Comparison of ENCODE assay signal across 2 cellular contexts in genomic region chr7:129676017-129676897, GRCh38.
TF ChIP-seq lines count a peak whose summit lies in the region.

No MANE protein-coding gene starts in this region.

TF ChIP-seq in GM23338, 12 proteins besides CTCF, POLR2A, EP300 and RAD21 (continued from another document):
- TF ChIP-seq ZNF462 (CRISPR knock-in tag; IDR thresholded peaks at IDR 0.05) (no peak), POLR2AphosphoS5 (IDR thresholded peaks at IDR 0.05; ENCODE audit: low read depth) (no peak), ZNF114 (CRISPR knock-in tag; IDR thresholded peaks at IDR 0.05) (no peak), REST (IDR thresholded peaks at IDR 0.05; ENCODE audit: unreplicated experiment) (no peak), EZH2 (IDR thresholded peaks at IDR 0.05; ENCODE audit: low read depth, unreplicated experiment) (no peak), ZNF331 (CRISPR knock-in tag; IDR thresholded peaks at IDR 0.05; ENCODE audit: low read depth) (no peak), CREB1 (CRISPR knock-in tag; IDR thresholded peaks at IDR 0.05; ENCODE audit: low read depth) (no peak), JUNB (IDR thresholded peaks at IDR 0.05; ENCODE audit: unreplicated experiment) (no peak), ETS1 (IDR thresholded peaks at IDR 0.05) (no peak), NANOG (IDR thresholded peaks at IDR 0.05; ENCODE audit: borderline replicate concordance) (no peak)

TF ChIP-seq in K562, 482 proteins besides CTCF, POLR2A, EP300 and RAD21 (continued from another document and continues in another):
- TF ChIP-seq ZNF644 (tag; IDR thresholded peaks at IDR 0.05; ENCODE audit: low read depth): peak; percentile 61; the same call in 1 of the 2 replicates
- TF ChIP-seq C11orf30 (IDR thresholded peaks at IDR 0.05; ENCODE audit: low read depth): peak; percentile 64
- TF ChIP-seq MTA1 (IDR thresholded peaks at IDR 0.05; ENCODE audit: borderline replicate concordance): no peak
- TF ChIP-seq ZNF143 (CRISPR knock-in tag; IDR thresholded peaks at IDR 0.05): no peak
- 0 out of 2 replicates have a peak, but pooled peaks have one; percentile 10 for TF ChIP-seq GMEB1 (CRISPR knock-in tag; IDR thresholded peaks at IDR 0.05)
- TF ChIP-seq ZBTB12 (CRISPR knock-in tag; IDR thresholded peaks at IDR 0.05): no peak
- peak; percentile 71; the same call in 1 of the 2 replicates for TF ChIP-seq ZNF592 (IDR thresholded peaks at IDR 0.05)
- no peak for TF ChIP-seq HDGF (IDR thresholded peaks at IDR 0.05)
- TF ChIP-seq SPI1 (IDR thresholded peaks at IDR 0.05; ENCODE audit: borderline replicate concordance, low read depth, low read length): 0 out of 2 replicates have a peak, but pooled peaks have one; percentile 11
- TF ChIP-seq ZNF766 (CRISPR knock-in tag; conservative IDR thresholded peaks at IDR 0.05): 0 out of 2 replicates have a peak, but pooled peaks have one; percentile 17
- TF ChIP-seq ARID1B (IDR thresholded peaks at IDR 0.05): peak; percentile 47; the same call in 1 of the 2 replicates
- peak; percentile 56; the same call in 1 of the 2 replicates for TF ChIP-seq ZNF311 (CRISPR knock-in tag; IDR thresholded peaks at IDR 0.05)
- TF ChIP-seq PBX2 (CRISPR knock-in tag; IDR thresholded peaks at IDR 0.05; ENCODE audit: low read depth): no peak
- 0 out of 2 replicates have a peak, but pooled peaks have one; percentile 17 for TF ChIP-seq PBX2 (tag; conservative IDR thresholded peaks at IDR 0.05; ENCODE audit: low read depth)
- TF ChIP-seq HDAC3 (IDR thresholded peaks at IDR 0.05; ENCODE audit: borderline replicate concordance, partially characterized antibody): no peak
- 0 out of 2 replicates have a peak, but pooled peaks have one; percentile 16 for TF ChIP-seq CREB3 (tag; conservative IDR thresholded peaks at IDR 0.05; ENCODE audit: low read depth)
- peak; percentile 46; the same call in 1 of the 2 replicates for TF ChIP-seq MGA (IDR thresholded peaks at IDR 0.05)
- no peak for TF ChIP-seq ZNF586 (CRISPR knock-in tag; conservative IDR thresholded peaks at IDR 0.05)
- no peak for TF ChIP-seq BRCA1 (IDR thresholded peaks at IDR 0.05)
- no peak for TF ChIP-seq BRCA1 (CRISPR knock-in tag; IDR thresholded peaks at IDR 0.05)
- 0 out of 2 replicates have a peak, but pooled peaks have one; percentile 39 for TF ChIP-seq FOSL1 (tag; conservative IDR thresholded peaks at IDR 0.05)
- TF ChIP-seq ZNF449 (CRISPR knock-in tag; IDR thresholded peaks at IDR 0.05): 0 out of 2 replicates have a peak, but pooled peaks have one; percentile 37
- no peak for TF ChIP-seq NEUROD1 (IDR thresholded peaks at IDR 0.05; ENCODE audit: borderline replicate concordance, low read depth, low read length, partially characterized antibody)
- TF ChIP-seq ZNF316 (IDR thresholded peaks at IDR 0.05): peak; percentile 68
- TF ChIP-seq DPF2 (IDR thresholded peaks at IDR 0.05): 0 out of 2 replicates have a peak, but pooled peaks have one; percentile 35
- no peak for TF ChIP-seq BDP1 (IDR thresholded peaks at IDR 0.05; ENCODE audit: insufficient read depth, insufficient read length)
- peak; percentile 45; the same call in 1 of the 2 replicates for TF ChIP-seq NFIC (IDR thresholded peaks at IDR 0.05)
